In genomic region chr10:59237775-59238174, GRCh38 we compare ENCODE assay signal across 28 cellular contexts.
A peak's percentile ranks its signal among the peaks of the same experiment; 100 is the strongest.
DNase-seq lines count a peak whose midpoint lies in the region; ATAC-seq, FAIRE-seq and TF ChIP-seq lines count a peak whose summit lies in the region.
"Had no signal": no experiment of that assay in that cellular context is flagged by ENCODE, and none has a peak within 500 bp of the region (broad histone marks: within the 10 kb centered on the region; RNA-seq: fewer than 3 reads in every experiment).

No MANE protein-coding gene starts in this region.

- H3K27ac ChIP-seq in 22Rv1 (peak overlapping the region; percentile 24; the same call in 1 of the 2 replicates), VCaP (peak overlapping the region; percentile 22), MM.1S (ENCODE audit: low read length) (no peak overlapping the region)
- H3K27ac ChIP-seq: BLaER1 had no signal

- peak; percentile 33 for FAIRE-seq in islet of Langerhans (lab: Jason Lieb, UNC)
- no peak for FAIRE-seq in HTR-8/SVneo (lab: Jason Lieb, UNC)
- FAIRE-seq: A204.1, GM12878, GM12892, GM18507 had no signal

- H3F3A ChIP-seq in MM.1S (ENCODE audit: insufficient read depth, low read length): no peaks in the 10 kb centered on the region

- no peak for ATAC-seq in HG03175 (IDR thresholded peaks at IDR 0.05; ENCODE audit: unreplicated experiment)
- ATAC-seq: GM12878 had no signal

- DNase-seq in LNCaP clone FGC (ENCODE audit: low read depth) (peak; percentile 64), HTR-8/SVneo (ENCODE audit: insufficient read length, low spot score) (no peak), RKO (ENCODE audit: low spot score) (no peak), MM.1S (no peak)
- DNase-seq: 8988T; ACHN; BE2C; C1 segment of cervical spinal cord; CD4-positive, alpha-beta memory T cell; CD4-positive, CD25-positive, alpha-beta regulatory T cell; CD8-positive, alpha-beta memory T cell; COR-L47; DMS 273 treated with DMSO at 0.1 percent for 48 hours; DMS153; DMS53; DMS79; DND-41; EL; GDM1 had no signal

- no peak overlapping the region for H3K9ac ChIP-seq in MM.1S (ENCODE audit: low read length)
- H3K9ac ChIP-seq: BLaER1 had no signal

- H3K9me3 ChIP-seq in MM.1S (replicated peaks; ENCODE audit: insufficient read depth, low read length): no peaks in the 10 kb centered on the region
- H3K9me3 ChIP-seq: BE2C had no signal

- H3K9me2 ChIP-seq in MM.1S (replicated peaks; ENCODE audit: insufficient read depth, low read length): no peaks in the 10 kb centered on the region

- H4K20me1 ChIP-seq in MM.1S (ENCODE audit: insufficient read depth, low read length): no peaks in the 10 kb centered on the region
- H4K20me1 ChIP-seq: BLaER1 had no signal

- H3K36me3 ChIP-seq in MM.1S (replicated peaks; ENCODE audit: insufficient read depth, low read length): no peaks in the 10 kb centered on the region
- H3K36me3 ChIP-seq: BLaER1 had no signal

- no peak overlapping the region for H2AFZ ChIP-seq in MM.1S (ENCODE audit: low read length)

- H3K4me3 ChIP-seq in LNCaP clone FGC (ENCODE audit: low read depth, low read length) (no peak overlapping the region), MM.1S (ENCODE audit: low read length) (no peak overlapping the region)
- H3K4me3 ChIP-seq: BLaER1, GM12878 had no signal

- no peak overlapping the region for H3K4me2 ChIP-seq in MM.1S (ENCODE audit: low read depth, low read length)
- H3K4me2 ChIP-seq: BLaER1 had no signal

- H3K27me3 ChIP-seq in MM.1S (replicated peaks; ENCODE audit: insufficient read depth, low read length): no peaks in the 10 kb centered on the region
- H3K27me3 ChIP-seq: BE2C, BLaER1 had no signal

- TF ChIP-seq CTCF in 22Rv1 (IDR thresholded peaks at IDR 0.05) (no peak), LNCaP clone FGC (IDR thresholded peaks at IDR 0.05; ENCODE audit: control insufficient read depth, extremely low read depth, insufficient read depth) (no peak), VCaP (conservative IDR thresholded peaks at IDR 0.05) (no peak), MM.1S (IDR thresholded peaks at IDR 0.05; ENCODE audit: low read length) (no peak)

- H3K4me1 ChIP-seq in MM.1S (ENCODE audit: low read length): no peaks in the 10 kb centered on the region
- H3K4me1 ChIP-seq: BLaER1 had no signal

- H3K79me2 ChIP-seq in MM.1S (ENCODE audit: low read length): no peaks in the 10 kb centered on the region
